Comparison of ENCODE assay signal across 1 cellular context in the genomic region with DNA sequence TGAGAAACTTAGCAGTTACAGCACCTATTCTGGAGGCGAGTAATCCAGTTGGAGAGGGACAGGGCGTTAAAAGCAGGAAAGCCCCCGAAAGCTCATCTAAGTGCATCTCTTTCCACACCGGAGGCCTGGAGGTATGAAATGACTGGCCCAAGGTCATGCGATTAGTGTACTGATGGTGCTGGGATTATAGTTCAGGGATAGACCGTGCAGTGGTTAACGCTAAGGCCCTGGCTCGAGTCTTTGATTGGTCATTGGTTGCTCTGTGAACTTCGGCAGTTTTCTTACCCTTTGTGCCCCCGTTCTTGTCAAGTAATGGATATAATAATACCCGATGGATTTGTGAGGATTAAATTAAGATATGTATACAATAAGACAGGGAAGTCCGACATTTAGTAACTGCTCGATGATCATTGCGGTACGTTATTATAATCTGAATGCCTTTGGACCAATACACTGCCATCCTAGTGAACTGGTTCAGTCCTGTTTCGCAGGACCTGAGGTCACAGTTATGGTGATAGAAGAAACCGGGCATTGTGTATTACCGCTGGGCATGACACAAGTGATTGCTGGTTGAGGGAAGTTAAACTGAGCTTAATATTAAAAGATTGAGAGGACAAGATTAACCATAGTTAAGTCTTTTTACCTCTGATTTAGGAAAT.
TF ChIP-seq lines count a peak whose summit lies in the region.

No MANE protein-coding gene starts in this region.

TF ChIP-seq in H1, 55 proteins besides CTCF, POLR2A, EP300 and RAD21:
- TF ChIP-seq RFX5 (IDR thresholded peaks at IDR 0.05; ENCODE audit: borderline replicate concordance, low read depth, low read length): no peak
- peak; percentile 71; the same call in 1 of the 2 replicates for TF ChIP-seq POLR2AphosphoS5 (IDR thresholded peaks at IDR 0.05; ENCODE audit: low read depth, low read length)
- TF ChIP-seq TAF1 (IDR thresholded peaks at IDR 0.05; ENCODE audit: low read depth, low read length): peak; percentile 42; the same call in 1 of the 2 replicates
